ENCODE assay signal across 9 cellular contexts in the genomic region with DNA sequence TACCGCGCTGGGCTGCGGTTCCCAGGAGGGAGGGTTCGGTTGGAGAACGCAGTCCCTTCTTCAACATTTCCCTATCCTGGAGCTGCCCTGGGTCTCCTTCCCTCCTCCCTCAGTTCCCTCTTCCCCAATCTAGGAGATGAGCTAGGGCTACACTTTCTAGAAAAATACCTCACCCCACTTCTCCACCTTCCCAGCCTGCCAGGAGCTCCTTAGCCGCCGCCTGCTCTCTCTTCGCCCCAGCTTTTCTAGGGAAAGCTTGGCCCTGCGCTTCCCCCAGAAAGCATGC. TPM values are rescaled to one million over a fixed set of nuclear protein-coding genes. Genes with fewer than 3 reads are reported as not detected.
DNase-seq lines count a peak whose midpoint lies in the region; ATAC-seq and TF ChIP-seq lines count a peak whose summit lies in the region.
"Had no signal": no experiment of that assay in that cellular context is flagged by ENCODE, and none has a peak within 500 bp of the region (broad histone marks: within the 10 kb centered on the region; RNA-seq: fewer than 3 reads in every experiment).

No MANE protein-coding gene starts in this region.

- POLR2A ChIA-PET in CD8-positive, alpha-beta T cell (lab: Charles Lee): no interaction called here

- H2BK12ac ChIP-seq in trophoblast cell (ENCODE audit: low read length): peak overlapping the region; percentile 61

- no CpG with 5 or more reads among the region's 9 CpGs for WGBS in trophoblast cell (ENCODE audit: extremely low coverage, insufficient coverage, insufficient read length)

- H3K27me3 ChIP-seq in CD8-positive, alpha-beta T cell (ENCODE audit: insufficient read depth, low read length): peaks cover 6% of the 10 kb centered on the region
- H3K27me3 ChIP-seq in trophoblast cell (ENCODE audit: insufficient read depth, low read length): no peaks in the 10 kb centered on the region
- no peaks in the 10 kb centered on the region for H3K27me3 ChIP-seq in Karpas-422 (ENCODE audit: low read length)

- H3K9me2 ChIP-seq in Karpas-422 (replicated peaks; ENCODE audit: insufficient read depth, low read length): no peaks in the 10 kb centered on the region

- peak overlapping the region; percentile 79 for H3K14ac ChIP-seq in trophoblast cell (ENCODE audit: low read length)

- H3K4me1 ChIP-seq in CD8-positive, alpha-beta T cell (ENCODE audit: insufficient read depth, low read length): peaks cover 31% of the 10 kb centered on the region
- H3K4me1 ChIP-seq in trophoblast cell (ENCODE audit: control insufficient read depth in 1 of 2, insufficient read depth in 2 of 2, low read length in 2 of 2): peaks cover 2% of the 10 kb centered on the region in 2 experiments
- H3K4me1 ChIP-seq in Karpas-422 (ENCODE audit: low read length): no peaks in the 10 kb centered on the region

- peaks cover 34% of the 10 kb centered on the region for H3K79me1 ChIP-seq in trophoblast cell (ENCODE audit: low read length)

- peak overlapping the region; percentile 94 for H4K8ac ChIP-seq in trophoblast cell (ENCODE audit: low read depth, low read length)

- H3K4me3 ChIP-seq in CD8-positive, alpha-beta T cell (ENCODE audit: low read depth, low read length): peak overlapping the region; percentile 45
- H3K4me3 ChIP-seq in fibroblast of the aortic adventitia (ENCODE audit: low read depth, low read length) (peak overlapping the region; percentile 99), trophoblast cell (ENCODE audit: low read depth, low read length) (peak overlapping the region; percentile 74), Karpas-422 (ENCODE audit: low read length) (no peak overlapping the region)

- peaks cover 55% of the 10 kb centered on the region for H3K27me3 Mint-ChIP-seq in CD8-positive, alpha-beta T cell (ENCODE audit: low read depth)
- H3K27me3 Mint-ChIP-seq in T-helper 17 cell: peaks cover 65% of the 10 kb centered on the region

- peak overlapping the region; percentile 73 for H4K12ac ChIP-seq in trophoblast cell (ENCODE audit: low read depth, low read length)

- H2AFZ ChIP-seq in trophoblast cell (ENCODE audit: insufficient read depth, low read length, poor library complexity) (peak overlapping the region; percentile 11), Karpas-422 (ENCODE audit: low read length) (no peak overlapping the region)

- H2BK5ac ChIP-seq in trophoblast cell (ENCODE audit: low read depth, low read length, poor library complexity): peak overlapping the region; percentile 92

- H3K36me3 Mint-ChIP-seq in CD8-positive, alpha-beta T cell: no peaks in the 10 kb centered on the region
- H3K36me3 Mint-ChIP-seq in T-helper 17 cell (ENCODE audit: low read depth): peaks cover 14% of the 10 kb centered on the region

- no peak for DNase-seq in CD8-positive, alpha-beta T cell
- no peak for DNase-seq in T-helper 17 cell
- DNase-seq in fibroblast of the aortic adventitia (ENCODE audit: low read depth): no peak
- DNase-seq in trophoblast cell: no peak
- DNase-seq in Karpas-422: no peak
- no peak for DNase-seq in NOMO-1 (lab: John Stamatoyannopoulos, UW; ENCODE audit: unreplicated experiment in 2 of 2)
- DNase-seq: NCI-H345 had no signal

- no peak overlapping the region for H2AK5ac ChIP-seq in trophoblast cell (ENCODE audit: low read length)

- H3K23ac ChIP-seq in trophoblast cell (ENCODE audit: low read length): no peak overlapping the region

- intact Hi-C loops in CD8-positive, alpha-beta T cell (cut with DNase I, micrococcal nuclease): no loop called here

- peak overlapping the region; percentile 89 for H2BK120ac ChIP-seq in trophoblast cell (ENCODE audit: insufficient read depth, low read length, poor library complexity)

- H3K27ac Mint-ChIP-seq in CD8-positive, alpha-beta T cell: no peak overlapping the region
- H3K27ac Mint-ChIP-seq in T-helper 17 cell: no peak overlapping the region

- H3K4me2 ChIP-seq in trophoblast cell (ENCODE audit: low read length): peak overlapping the region; percentile 60
- no peak overlapping the region for H3K4me2 ChIP-seq in Karpas-422 (ENCODE audit: low read depth, low read length, poor library complexity, severe bottlenecking)

- H3K18ac ChIP-seq in trophoblast cell (ENCODE audit: low read length): peak overlapping the region; percentile 84

- H4K20me1 ChIP-seq in Karpas-422 (ENCODE audit: insufficient read depth, low read depth, low read length): no peaks in the 10 kb centered on the region

- H3K79me2 ChIP-seq in trophoblast cell (ENCODE audit: control insufficient read depth, insufficient read depth, low read length, poor library complexity) (peaks cover 19% of the 10 kb centered on the region), Karpas-422 (ENCODE audit: low read length) (no peaks in the 10 kb centered on the region)

- peak overlapping the region; percentile 87 for H4K91ac ChIP-seq in trophoblast cell (ENCODE audit: low read depth, low read length)

- H3K27ac ChIP-seq in CD8-positive, alpha-beta T cell (ENCODE audit: low read depth, low read length): no peak overlapping the region
- peak overlapping the region; percentile 82 for H3K27ac ChIP-seq in trophoblast cell (ENCODE audit: low read depth, low read length)
- H3K27ac ChIP-seq in Karpas-422 (ENCODE audit: low read length): no peak overlapping the region

- CTCF ChIA-PET in CD8-positive, alpha-beta T cell (lab: Charles Lee): no interaction called here

- ATAC-seq in CD8-positive, alpha-beta T cell: no peak
- ATAC-seq in T-helper 17 cell (no peak), GM21786 (IDR thresholded peaks at IDR 0.05; ENCODE audit: unreplicated experiment) (no peak), GM21447 (IDR thresholded peaks at IDR 0.05; ENCODE audit: unreplicated experiment) (no peak)

- H3K4me3 Mint-ChIP-seq in CD8-positive, alpha-beta T cell: peak overlapping the region; percentile 73
- H3K4me3 Mint-ChIP-seq in T-helper 17 cell: peak overlapping the region; percentile 85

- peaks cover 30% of the 10 kb centered on the region for H3K4me1 Mint-ChIP-seq in CD8-positive, alpha-beta T cell (ENCODE audit: low read depth)
- H3K4me1 Mint-ChIP-seq in T-helper 17 cell: peaks cover 29% of the 10 kb centered on the region

- no peaks in the 10 kb centered on the region for H3K36me3 ChIP-seq in CD8-positive, alpha-beta T cell (ENCODE audit: insufficient read depth, low read length)
- peaks cover 11 to 14% of the 10 kb centered on the region in 2 experiments for H3K36me3 ChIP-seq in trophoblast cell (ENCODE audit: control insufficient read depth in 1 of 2, insufficient read depth in 2 of 2, low read length in 2 of 2)
- no peaks in the 10 kb centered on the region for H3K36me3 ChIP-seq in Karpas-422 (ENCODE audit: insufficient read depth, low read length)

- peak overlapping the region; percentile 38 for H3K4ac ChIP-seq in trophoblast cell (ENCODE audit: low read depth, low read length)

- TF ChIP-seq CTCF in CD8-positive, alpha-beta T cell (IDR thresholded peaks at IDR 0.05): no peak
- TF ChIP-seq CTCF in fibroblast of the aortic adventitia (IDR thresholded peaks at IDR 0.05; ENCODE audit: insufficient read depth, low read length): no peak

- no peaks in the 10 kb centered on the region for H3K9me3 Mint-ChIP-seq in CD8-positive, alpha-beta T cell

- H3K9me3 ChIP-seq in CD8-positive, alpha-beta T cell (ENCODE audit: low read length): no peaks in the 10 kb centered on the region
- no peaks in the 10 kb centered on the region for H3K9me3 ChIP-seq in T-helper 17 cell (ENCODE audit: control insufficient read depth, low read length, poor library complexity, severe bottlenecking)
- no peaks in the 10 kb centered on the region for H3K9me3 ChIP-seq in trophoblast cell (ENCODE audit: insufficient read depth, low read depth, low read length)
- H3K9me3 ChIP-seq in Karpas-422 (ENCODE audit: low read length): peaks cover 8% of the 10 kb centered on the region; the same call in 1 of the 2 replicates

- H3K9ac ChIP-seq in trophoblast cell (ENCODE audit: low read length) (peak overlapping the region; percentile 85), Karpas-422 (ENCODE audit: low read length) (no peak overlapping the region)

RNA-seq across cellular contexts. Expression of a gene that starts 0.5 kb away (rescaled TPM):
- total RNA-seq in CD8-positive, alpha-beta T cell: not detected
- total RNA-seq in T-helper 17 cell (not detected), fibroblast of the aortic adventitia (ENCODE audit: low replicate concordance) (284 and 390 TPM in 2 replicates)
- 189 and 201 TPM in 2 replicates for polyA plus RNA-seq in trophoblast cell (2013)
- total RNA-seq in Karpas-422 (2014; rRNA removed; shearing (Covaris generic); ENCODE audit: low replicate concordance): not detected in 2 replicates

Comparison
In these comparisons a context has a peak if more than half of its experiments do, and no peak if none do; other contexts are left out.
1. RNA of a gene that starts 0.5 kb away (total RNA-seq): 284 to 390 TPM in fibroblast of the aortic adventitia; not detected in CD8-positive, alpha-beta T cell, not detected in T-helper 17 cell and not detected in Karpas-422; every median in the first group is over 100 times any median in the second.